ENCODE assay signal across 12 cellular contexts in genomic region chr7:44575054-44575453, GRCh38. TPM values are rescaled to one million over a fixed set of nuclear protein-coding genes. Genes with fewer than 3 reads are reported as not detected.
A peak's percentile ranks its signal among the peaks of the same experiment; 100 is the strongest.
DNase-seq lines count a peak whose midpoint lies in the region; ATAC-seq and TF ChIP-seq lines count a peak whose summit lies in the region.
"Had no signal": no experiment of that assay in that cellular context is flagged by ENCODE, and none has a peak within 500 bp of the region (broad histone marks: within the 10 kb centered on the region; RNA-seq: fewer than 3 reads in every experiment).

No MANE protein-coding gene starts in this region.

- H3K9ac ChIP-seq in HUES64 (ENCODE audit: low read depth, low read length), result no peak overlapping the region

- no peak overlapping the region for H3K27ac ChIP-seq in CD4-positive, alpha-beta T cell (ENCODE audit: low read depth, low read length)
- no peak overlapping the region for H3K27ac ChIP-seq in HUES64 (ENCODE audit: low read depth, low read length)
- no peak overlapping the region for H3K27ac ChIP-seq in upper lobe of right lung

- no peaks in the 10 kb centered on the region for H3K9me3 Mint-ChIP-seq in CD4-positive, alpha-beta T cell
- no peaks in the 10 kb centered on the region for H3K9me3 Mint-ChIP-seq in activated naive CD8-positive, alpha-beta T cell treated with anti-CD3 and anti-CD28 coated beads, Interleukin-2, amount 50 U/mL, for 24 hours
- H3K9me3 Mint-ChIP-seq in naive thymus-derived CD8-positive, alpha-beta T cell, result no peaks in the 10 kb centered on the region

- H3K4me1 ChIP-seq in HUES64 (ENCODE audit: insufficient read depth, low read length) (peaks cover 4% of the 10 kb centered on the region; the same call in 1 of the 2 replicates), upper lobe of right lung (peaks cover 19% of the 10 kb centered on the region)

- CTCF ChIA-PET in CD4-positive, alpha-beta T cell (lab: Charles Lee), result interaction anchor here (2.2 kb wide), 1 partner anchor 10 kb away, joined by 18 read pairs; no protein-coding TSS in a partner anchor

- no peak for TF ChIP-seq CTCF in CD4-positive, alpha-beta T cell (IDR thresholded peaks at IDR 0.05)
- TF ChIP-seq CTCF in upper lobe of right lung (IDR thresholded peaks at IDR 0.05), result no peak

- H3K36me3 Mint-ChIP-seq in CD4-positive, alpha-beta T cell (ENCODE audit: low read depth), result peaks cover 85% of the 10 kb centered on the region
- H3K36me3 Mint-ChIP-seq in activated naive CD8-positive, alpha-beta T cell treated with anti-CD3 and anti-CD28 coated beads, Interleukin-2, amount 50 U/mL, for 24 hours (ENCODE audit: low read depth), result peaks cover 56% of the 10 kb centered on the region
- peaks cover 0 to 74% (median 11%) of the 10 kb centered on the region in 3 donors for H3K36me3 Mint-ChIP-seq in naive thymus-derived CD8-positive, alpha-beta T cell

- no peak for ATAC-seq in CD4-positive, alpha-beta T cell (ENCODE audit: poor library complexity)
- no peak for ATAC-seq in activated naive CD8-positive, alpha-beta T cell treated with anti-CD3 and anti-CD28 coated beads, Interleukin-2, amount 50 U/mL, for 24 hours
- no peak for ATAC-seq in naive thymus-derived CD8-positive, alpha-beta T cell
- ATAC-seq in GM21723 (IDR thresholded peaks at IDR 0.05; ENCODE audit: unreplicated experiment) (no peak), upper lobe of right lung (no peak), GM21619 (IDR thresholded peaks at IDR 0.05; ENCODE audit: unreplicated experiment) (no peak)

- H3K4me3 Mint-ChIP-seq in CD4-positive, alpha-beta T cell, result peak overlapping the region; percentile 95
- peak overlapping the region; percentile 91 for H3K4me3 Mint-ChIP-seq in activated naive CD8-positive, alpha-beta T cell treated with anti-CD3 and anti-CD28 coated beads, Interleukin-2, amount 50 U/mL, for 24 hours
- H3K4me3 Mint-ChIP-seq in naive thymus-derived CD8-positive, alpha-beta T cell, result peak overlapping the region; percentile 90 to 97 (median 96)

- intact Hi-C loops in CD4-positive, alpha-beta T cell (cut with DNase I, micrococcal nuclease), result loop anchor here in 1 of 2 experiments (10.0 kb wide), 1 partner anchor 530 kb away; the partner anchor contains the start of gene DBNL
- intact Hi-C loops in upper lobe of right lung (cut with DNase I), result no loop called here

- no peaks in the 10 kb centered on the region for H3K27me3 ChIP-seq in CD4-positive, alpha-beta T cell (ENCODE audit: control insufficient read depth, insufficient read depth, low read length)
- H3K27me3 ChIP-seq in HUES64 (ENCODE audit: insufficient read depth, low read length) (no peaks in the 10 kb centered on the region), upper lobe of right lung (no peaks in the 10 kb centered on the region)

- no peaks in the 10 kb centered on the region for H3K9me3 ChIP-seq in CD4-positive, alpha-beta T cell (ENCODE audit: control insufficient read depth, low read length)
- no peaks in the 10 kb centered on the region for H3K9me3 ChIP-seq in HUES64 (ENCODE audit: insufficient read depth, low read depth, low read length)
- H3K9me3 ChIP-seq in upper lobe of right lung, result no peaks in the 10 kb centered on the region

- no peaks in the 10 kb centered on the region for H3K27me3 Mint-ChIP-seq in CD4-positive, alpha-beta T cell
- H3K27me3 Mint-ChIP-seq in activated naive CD8-positive, alpha-beta T cell treated with anti-CD3 and anti-CD28 coated beads, Interleukin-2, amount 50 U/mL, for 24 hours, result no peaks in the 10 kb centered on the region
- H3K27me3 Mint-ChIP-seq in naive thymus-derived CD8-positive, alpha-beta T cell, result no peaks in the 10 kb centered on the region

- H3K36me3 ChIP-seq in HUES64 (ENCODE audit: insufficient read depth, low read length) (peaks cover 66% of the 10 kb centered on the region), upper lobe of right lung (peaks cover 64% of the 10 kb centered on the region)

- H3K27ac Mint-ChIP-seq in CD4-positive, alpha-beta T cell, result peak overlapping the region; percentile 99
- H3K27ac Mint-ChIP-seq in activated naive CD8-positive, alpha-beta T cell treated with anti-CD3 and anti-CD28 coated beads, Interleukin-2, amount 50 U/mL, for 24 hours, result peak overlapping the region; percentile 95
- peak overlapping the region; percentile 85 to 99 (median 98) for H3K27ac Mint-ChIP-seq in naive thymus-derived CD8-positive, alpha-beta T cell

- H3K4me3 ChIP-seq in HUES64 (ENCODE audit: low read length), result peak overlapping the region; percentile 93
- H3K4me3 ChIP-seq in upper lobe of right lung, result no peak overlapping the region

- POLR2A ChIA-PET in CD4-positive, alpha-beta T cell (lab: Charles Lee), result interaction anchor here (0.7 to 3.9 kb wide), 3 partner anchors 85 to 300 kb away, joined by 3 to 43 read pairs (median 13); partner anchors contain the start of genes NUDCD3 and PPIA
- POLR2A ChIA-PET in naive thymus-derived CD8-positive, alpha-beta T cell (lab: Charles Lee), result interaction anchor here (0.7 to 3.9 kb wide), 4 partner anchors 10 to 452 kb away, joined by 3 to 31 read pairs (median 8); partner anchors contain the start of gene NUDCD3

- peaks cover 52% of the 10 kb centered on the region for H3K4me1 Mint-ChIP-seq in CD4-positive, alpha-beta T cell (ENCODE audit: low read depth)
- H3K4me1 Mint-ChIP-seq in activated naive CD8-positive, alpha-beta T cell treated with anti-CD3 and anti-CD28 coated beads, Interleukin-2, amount 50 U/mL, for 24 hours, result peaks cover 46% of the 10 kb centered on the region
- H3K4me1 Mint-ChIP-seq in naive thymus-derived CD8-positive, alpha-beta T cell, result peaks cover 23 to 58% (median 45%) of the 10 kb centered on the region in 4 donors

- no peak for DNase-seq in CD4-positive, alpha-beta T cell
- DNase-seq in activated naive CD8-positive, alpha-beta T cell treated with anti-CD3 and anti-CD28 coated beads, Interleukin-2, amount 50 U/mL, for 24 hours, result no peak
- DNase-seq in naive thymus-derived CD8-positive, alpha-beta T cell, result no peak
- no peak for DNase-seq in GOT3 (lab: John Stamatoyannopoulos, UW)
- DNase-seq in upper lobe of right lung, result no peak
- DNase-seq: activated CD4-positive, alpha-beta T cell treated with anti-CD3 and anti-CD28 coated beads for 1 hour; head of caudate nucleus had no signal

RNA-seq across cellular contexts. Expression of gene DDX56, which starts 1.3 kb away (rescaled TPM):
- total RNA-seq in CD4-positive, alpha-beta T cell, result 100 to 1,000 TPM; 126 to 127 TPM
- 57.6 TPM for polyA plus RNA-seq in HUES64 (2013, experiment 1 of 2)
- polyA plus RNA-seq in HUES64 (2013, experiment 2 of 2), result 44.7 TPM
- 100 to 1,000 TPM; 123 to 129 TPM for total RNA-seq in naive thymus-derived CD8-positive, alpha-beta T cell
- 10 to 100 TPM; 25.3 to 48.2 (median 41.1) TPM for polyA plus RNA-seq in naive thymus-derived CD8-positive, alpha-beta T cell
- total RNA-seq in upper lobe of right lung, result 53.5 TPM

RNA-seq across cellular contexts. Expression of gene TMED4, which starts 7.0 kb away (rescaled TPM):
- 100 to 1,000 TPM; 134 to 138 TPM for total RNA-seq in CD4-positive, alpha-beta T cell
- polyA plus RNA-seq in HUES64 (2013, experiment 1 of 2), result 39.6 TPM
- polyA plus RNA-seq in HUES64 (2013, experiment 2 of 2), result 45.5 TPM
- 100 to 1,000 TPM; 109 to 110 TPM for total RNA-seq in naive thymus-derived CD8-positive, alpha-beta T cell
- polyA plus RNA-seq in naive thymus-derived CD8-positive, alpha-beta T cell, result 10 to 100 TPM; 61.4 to 80.4 (median 71.8) TPM
- total RNA-seq in upper lobe of right lung, result 78.3 TPM

RNA-seq across cellular contexts. Expression of gene OGDH, which starts 31.4 kb away (rescaled TPM):
- total RNA-seq in CD4-positive, alpha-beta T cell, result 10 to 100 TPM; 39.8 to 43.8 TPM
- polyA plus RNA-seq in HUES64 (2013, experiment 1 of 2), result 51.1 TPM
- 51.5 TPM for polyA plus RNA-seq in HUES64 (2013, experiment 2 of 2)
- 10 to 100 TPM; 66.0 to 67.5 TPM for total RNA-seq in naive thymus-derived CD8-positive, alpha-beta T cell
- 10 to 100 TPM; 23.9 to 30.6 (median 25.6) TPM for polyA plus RNA-seq in naive thymus-derived CD8-positive, alpha-beta T cell
- 157 TPM for total RNA-seq in upper lobe of right lung

RNA-seq across cellular contexts. Expression of gene NPC1L1, which starts 33.9 kb away (rescaled TPM):
- total RNA-seq in CD4-positive, alpha-beta T cell, result under 1 TPM in 1 of 2 experiments, not detected in 1; 0.08 TPM
- 0.45 TPM for polyA plus RNA-seq in HUES64 (2013, experiment 1 of 2)
- polyA plus RNA-seq in HUES64 (2013, experiment 2 of 2), result 0.44 TPM
- under 1 TPM; 0.13 to 0.16 TPM for total RNA-seq in naive thymus-derived CD8-positive, alpha-beta T cell
- not detected for polyA plus RNA-seq in naive thymus-derived CD8-positive, alpha-beta T cell
- total RNA-seq in upper lobe of right lung, result 0.17 TPM
- total RNA-seq: M059J, myocyte had no signal
